ENCODE assay signal across 9 cellular contexts in genomic region chr18:54127759-54128378, GRCh38.
DNase-seq lines count a peak whose midpoint lies in the region; ATAC-seq, FAIRE-seq and TF ChIP-seq lines count a peak whose summit lies in the region.
"Had no signal": no experiment of that assay in that cellular context is flagged by ENCODE, and none has a peak within 500 bp of the region (broad histone marks: within the 10 kb centered on the region; RNA-seq: fewer than 3 reads in every experiment).

No MANE protein-coding gene starts in this region.

- H3K4me3 ChIP-seq in kidney epithelial cell (ENCODE audit: low read depth, low read length) = no peak overlapping the region

- peak; percentile 80 for ATAC-seq in GM19035 (IDR thresholded peaks at IDR 0.05; ENCODE audit: unreplicated experiment)
- peak; percentile 88 for ATAC-seq in HG03103 (IDR thresholded peaks at IDR 0.05; ENCODE audit: low read depth, unreplicated experiment)
- no peak for ATAC-seq in effector memory CD8-positive, alpha-beta T cell (replicated peaks)

- peaks cover 6 to 10% of the 10 kb centered on the region in 2 donors for H3K4me1 Mint-ChIP-seq in effector memory CD8-positive, alpha-beta T cell (ENCODE audit: low read depth in 2 of 2)

- no peak overlapping the region for H3K4me3 Mint-ChIP-seq in effector memory CD8-positive, alpha-beta T cell
- H3K4me3 Mint-ChIP-seq: activated B cell treated with CpG ODN at 0.5 μM for 24 hours had no signal

- FAIRE-seq in D721Med (lab: Jason Lieb, UNC) = peak; percentile 99

- peaks cover 3% of the 10 kb centered on the region for H3K36me3 Mint-ChIP-seq in effector memory CD8-positive, alpha-beta T cell (ENCODE audit: insufficient read depth)

- no peaks in the 10 kb centered on the region for H3K27me3 Mint-ChIP-seq in effector memory CD8-positive, alpha-beta T cell
- H3K27me3 Mint-ChIP-seq: activated B cell treated with CpG ODN at 0.5 μM for 24 hours had no signal

- no peaks in the 10 kb centered on the region for H3K36me3 ChIP-seq in kidney epithelial cell (ENCODE audit: control insufficient read depth, insufficient read depth, low read length)

- DNase-seq in D721Med (ENCODE audit: insufficient read length, low spot score) (peak; percentile 61), NCI-H345 treated with DMSO at 0.1 percent for 48 hours (lab: John Stamatoyannopoulos, UW; ENCODE audit: unreplicated experiment) (peak; percentile 6), astrocyte of the hippocampus (ENCODE audit: low read depth, low spot score) (peak; percentile 79), kidney epithelial cell (ENCODE audit: low read depth) (no peak)
- DNase-seq in effector memory CD8-positive, alpha-beta T cell = no peak
- no peak for DNase-seq in stimulated activated naive CD4-positive, alpha-beta T cell (lab: John Stamatoyannopoulos, UW)
- DNase-seq: activated B cell treated with CpG ODN at 0.5 μM for 24 hours had no signal

- TF ChIP-seq CTCF in D721Med (IDR thresholded peaks at IDR 0.05; ENCODE audit: insufficient read depth, missing control alignments) = peak; percentile 65
- peak; percentile 65 for TF ChIP-seq CTCF in kidney epithelial cell (IDR thresholded peaks at IDR 0.05; ENCODE audit: insufficient read depth, low read length, poor library complexity, severe bottlenecking)

- no peaks in the 10 kb centered on the region for H3K9me3 Mint-ChIP-seq in effector memory CD8-positive, alpha-beta T cell
- H3K9me3 Mint-ChIP-seq: activated B cell treated with CpG ODN at 0.5 μM for 24 hours had no signal

- no peak overlapping the region for H3K27ac Mint-ChIP-seq in effector memory CD8-positive, alpha-beta T cell
- H3K27ac Mint-ChIP-seq: activated B cell treated with CpG ODN at 0.5 μM for 24 hours had no signal

- H3K27me3 ChIP-seq in kidney epithelial cell (ENCODE audit: control insufficient read depth, insufficient read depth, low read length) = no peaks in the 10 kb centered on the region

Comparison
In these comparisons a context has a peak if more than half of its experiments do, and no peak if none do; other contexts are left out.
1. DNase-seq: peak in D721Med (single experiment), NCI-H345 treated with DMSO at 0.1 percent for 48 hours (single experiment) and astrocyte of the hippocampus (single experiment); none in kidney epithelial cell (single experiment), effector memory CD8-positive, alpha-beta T cell (0 of 3) and stimulated activated naive CD4-positive, alpha-beta T cell (0 of 6).